Comparison of ENCODE assay signal across 8 cellular contexts in genomic region chr1:154272999-154273563, GRCh38. TPM values are rescaled to one million over a fixed set of nuclear protein-coding genes. Genes with fewer than 3 reads are reported as not detected.
A peak's percentile ranks its signal among the peaks of the same experiment; 100 is the strongest.
DNase-seq lines count a peak whose midpoint lies in the region; ATAC-seq and TF ChIP-seq lines count a peak whose summit lies in the region.

No MANE protein-coding gene starts in this region.

- H3K27me3 ChIP-seq in rectal smooth muscle tissue (ENCODE audit: control insufficient read depth, insufficient read depth, low read length), result no peaks in the 10 kb centered on the region

- peak overlapping the region; percentile 87 for H3K27ac ChIP-seq in rectal smooth muscle tissue (ENCODE audit: low read depth, low read length)

- H3K4me3 ChIP-seq in GM08714 (ENCODE audit: low read length) (peak overlapping the region; percentile 92), fibroblast of villous mesenchyme (ENCODE audit: low read depth, low read length) (peak overlapping the region; percentile 81), rectal smooth muscle tissue (ENCODE audit: low read length) (peak overlapping the region; percentile 99)

- DNase-seq in fibroblast of villous mesenchyme (ENCODE audit: low read depth), result no peak
- DNase-seq in DMS79 treated with DMSO at 0.1 percent for 48 hours (lab: John Stamatoyannopoulos, UW), result no peak
- DNase-seq in hippocampal formation (lab: John Stamatoyannopoulos, UW), result no peak
- DNase-seq in NCI-H524 treated with DMSO at 0.1 percent for 48 hours (lab: John Stamatoyannopoulos, UW), result no peak
- no peak for DNase-seq in midbrain (lab: John Stamatoyannopoulos, UW)

- TF ChIP-seq CTCF in fibroblast of villous mesenchyme (IDR thresholded peaks at IDR 0.05; ENCODE audit: insufficient read depth, low read depth, low read length), result no peak

- peak overlapping the region; percentile 92 for H3K9ac ChIP-seq in rectal smooth muscle tissue (ENCODE audit: low read length)

- peaks cover 13% of the 10 kb centered on the region for H3K36me3 ChIP-seq in rectal smooth muscle tissue (ENCODE audit: control insufficient read depth, insufficient read depth, low read length)

- H3K4me1 ChIP-seq in rectal smooth muscle tissue (ENCODE audit: control insufficient read depth, insufficient read depth, low read length), result peaks cover 9% of the 10 kb centered on the region

- ATAC-seq in SK-N-SH treated with all-trans-retinoic acid at 6 μM for 48 hours, result peak; percentile 3; the same call in 2 of the 3 replicates

TF ChIP-seq in SK-N-SH treated with all-trans-retinoic acid at 6 μM for 48 hours, 23 proteins besides CTCF, POLR2A, EP300 and RAD21:
- TF ChIP-seq OSR1 (CRISPR knock-in tag; IDR thresholded peaks at IDR 0.05) (no peak), ESRRG (CRISPR knock-in tag; IDR thresholded peaks at IDR 0.05) (no peak), TCF4 (CRISPR knock-in tag; IDR thresholded peaks at IDR 0.05; ENCODE audit: borderline replicate concordance) (no peak), GLIS3 (CRISPR knock-in tag; IDR thresholded peaks at IDR 0.05) (no peak), SNAI2 (CRISPR knock-in tag; IDR thresholded peaks at IDR 0.05) (no peak), ISL1 (CRISPR knock-in tag; IDR thresholded peaks at IDR 0.05) (no peak), ZNF8 (CRISPR knock-in tag; IDR thresholded peaks at IDR 0.05) (no peak), CSDC2 (CRISPR knock-in tag; IDR thresholded peaks at IDR 0.05) (no peak)
- TF ChIP-seq, protein P1, sequence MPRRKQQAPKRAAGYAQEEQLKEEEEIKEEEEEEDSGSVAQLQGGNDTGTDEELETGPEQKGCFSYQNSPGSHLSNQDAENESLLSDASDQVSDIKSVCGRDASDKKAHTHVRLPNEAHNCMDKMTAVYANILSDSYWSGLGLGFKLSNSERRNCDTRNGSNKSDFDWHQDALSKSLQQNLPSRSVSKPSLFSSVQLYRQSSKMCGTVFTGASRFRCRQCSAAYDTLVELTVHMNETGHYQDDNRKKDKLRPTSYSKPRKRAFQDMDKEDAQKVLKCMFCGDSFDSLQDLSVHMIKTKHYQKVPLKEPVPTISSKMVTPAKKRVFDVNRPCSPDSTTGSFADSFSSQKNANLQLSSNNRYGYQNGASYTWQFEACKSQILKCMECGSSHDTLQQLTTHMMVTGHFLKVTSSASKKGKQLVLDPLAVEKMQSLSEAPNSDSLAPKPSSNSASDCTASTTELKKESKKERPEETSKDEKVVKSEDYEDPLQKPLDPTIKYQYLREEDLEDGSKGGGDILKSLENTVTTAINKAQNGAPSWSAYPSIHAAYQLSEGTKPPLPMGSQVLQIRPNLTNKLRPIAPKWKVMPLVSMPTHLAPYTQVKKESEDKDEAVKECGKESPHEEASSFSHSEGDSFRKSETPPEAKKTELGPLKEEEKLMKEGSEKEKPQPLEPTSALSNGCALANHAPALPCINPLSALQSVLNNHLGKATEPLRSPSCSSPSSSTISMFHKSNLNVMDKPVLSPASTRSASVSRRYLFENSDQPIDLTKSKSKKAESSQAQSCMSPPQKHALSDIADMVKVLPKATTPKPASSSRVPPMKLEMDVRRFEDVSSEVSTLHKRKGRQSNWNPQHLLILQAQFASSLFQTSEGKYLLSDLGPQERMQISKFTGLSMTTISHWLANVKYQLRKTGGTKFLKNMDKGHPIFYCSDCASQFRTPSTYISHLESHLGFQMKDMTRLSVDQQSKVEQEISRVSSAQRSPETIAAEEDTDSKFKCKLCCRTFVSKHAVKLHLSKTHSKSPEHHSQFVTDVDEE (CRISPR knock-in tag; IDR thresholded peaks at IDR 0.05), result no peak
- TF ChIP-seq, protein P2, sequence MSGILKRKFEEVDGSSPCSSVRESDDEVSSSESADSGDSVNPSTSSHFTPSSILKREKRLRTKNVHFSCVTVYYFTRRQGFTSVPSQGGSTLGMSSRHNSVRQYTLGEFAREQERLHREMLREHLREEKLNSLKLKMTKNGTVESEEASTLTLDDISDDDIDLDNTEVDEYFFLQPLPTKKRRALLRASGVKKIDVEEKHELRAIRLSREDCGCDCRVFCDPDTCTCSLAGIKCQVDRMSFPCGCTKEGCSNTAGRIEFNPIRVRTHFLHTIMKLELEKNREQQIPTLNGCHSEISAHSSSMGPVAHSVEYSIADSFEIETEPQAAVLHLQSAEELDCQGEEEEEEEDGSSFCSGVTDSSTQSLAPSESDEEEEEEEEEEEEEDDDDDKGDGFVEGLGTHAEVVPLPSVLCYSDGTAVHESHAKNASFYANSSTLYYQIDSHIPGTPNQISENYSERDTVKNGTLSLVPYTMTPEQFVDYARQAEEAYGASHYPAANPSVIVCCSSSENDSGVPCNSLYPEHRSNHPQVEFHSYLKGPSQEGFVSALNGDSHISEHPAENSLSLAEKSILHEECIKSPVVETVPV (CRISPR knock-in tag; IDR thresholded peaks at IDR 0.05), result no peak
TF ChIP-seq in SK-N-SH treated with all-trans-retinoic acid at 6 μM for 48 hours: peak in this region for 0.

RNA-seq across cellular contexts. Expression of gene HAX1, which starts 0.7 kb away (rescaled TPM):
- 153 and 165 TPM in 2 replicates for total RNA-seq in fibroblast of villous mesenchyme

RNA-seq across cellular contexts. Expression of gene AQP10, which starts 47.8 kb away (rescaled TPM):
- not detected in 2 replicates for total RNA-seq in fibroblast of villous mesenchyme

RNA-seq across cellular contexts. Expression of gene ATP8B2, which starts 52.2 kb away (rescaled TPM):
- total RNA-seq in fibroblast of villous mesenchyme, result 107 and 155 TPM in 2 replicates

RNA-seq across cellular contexts. Expression of gene UBAP2L, which starts 52.3 kb away (rescaled TPM):
- 79.6 and 126 TPM in 2 replicates for total RNA-seq in fibroblast of villous mesenchyme
